ENCODE assay signal across 11 cellular contexts in genomic region chr19:41328818-41329220, GRCh38. TPM values are rescaled to one million over a fixed set of nuclear protein-coding genes. Genes with fewer than 3 reads are reported as not detected.
DNase-seq lines count a peak whose midpoint lies in the region; ATAC-seq, FAIRE-seq and TF ChIP-seq lines count a peak whose summit lies in the region.
"Had no signal": no experiment of that assay in that cellular context is flagged by ENCODE, and none has a peak within 500 bp of the region (broad histone marks: within the 10 kb centered on the region; RNA-seq: fewer than 3 reads in every experiment).

No MANE protein-coding gene starts in this region.

- no peaks in the 10 kb centered on the region for H3K27me3 ChIP-seq in heart left ventricle
- no peaks in the 10 kb centered on the region for H3K27me3 ChIP-seq in keratinocyte (ENCODE audit: control insufficient read depth, extremely low read depth, insufficient read depth, low read length)
- H3K27me3 ChIP-seq in small intestine (ENCODE audit: control insufficient read depth in 2 of 2, insufficient read depth in 2 of 2, low read length in 2 of 2) = no peaks in the 10 kb centered on the region

- peak overlapping the region; percentile 74 for H3K9ac ChIP-seq in keratinocyte (ENCODE audit: control insufficient read depth, extremely low read depth, insufficient read depth, low read length)

- no peak for TF ChIP-seq POLR2A in heart left ventricle (IDR thresholded peaks at IDR 0.05)

- peak overlapping the region; percentile 72 for H3K4me2 ChIP-seq in keratinocyte (ENCODE audit: control insufficient read depth, extremely low read depth, insufficient read depth, low read depth, low read length)

- WGBS in heart left ventricle, 4 donors = 64 to 86% (median 79%) methylated on average over 1 of the region's 1 CpG
- 81% methylated on average over 1 of the region's 1 CpG for WGBS in urinary bladder
- 31 to 60% (median 50%) methylated on average over 1 of the region's 1 CpG for WGBS in small intestine, 3 donors

- dilution Hi-C loops in keratinocyte (cut with MboI; ENCODE audit: extremely low pct_ligation_motif_present, low sequenced_read_pairs) = no loop called here

- H3K9me3 ChIP-seq in heart left ventricle (no peaks in the 10 kb centered on the region), keratinocyte (ENCODE audit: control insufficient read depth, low read depth, low read length) (no peaks in the 10 kb centered on the region), small intestine (ENCODE audit: control insufficient read depth, low read depth) (no peaks in the 10 kb centered on the region)

- intact Hi-C loops in heart left ventricle (cut with DNase I) (loop anchor here in 4 of 10 donors (5.0 to 10.0 kb wide), 3 partner anchors 103 to 236 kb away; no protein-coding TSS in a partner anchor), cardiac septum (cut with DNase I) (loop anchor here (5.0 kb wide), 1 partner anchor 98 kb away; the partner anchor contains the start of gene B3GNT8)

- H3K79me2 ChIP-seq in keratinocyte (ENCODE audit: control insufficient read depth, insufficient read depth, low read length) = peaks cover 2% of the 10 kb centered on the region

- TF ChIP-seq CTCF in heart left ventricle (IDR thresholded peaks at IDR 0.05) = no peak
- no peak for TF ChIP-seq CTCF in keratinocyte (optimal IDR thresholded peaks at IDR 0.05 in 1 of 3, IDR thresholded peaks at IDR 0.05 in 1 of 3, conservative IDR thresholded peaks at IDR 0.05 in 1 of 3; ENCODE audit: extremely low read depth in 1 of 3, insufficient read depth in 2 of 3, low read length in 3 of 3)

- H4K20me1 ChIP-seq in keratinocyte (ENCODE audit: control insufficient read depth, extremely low read depth, insufficient read depth, low read length) = peaks cover 3% of the 10 kb centered on the region

- H3K4me3 ChIP-seq in heart left ventricle (no peak overlapping the region), keratinocyte (ENCODE audit: control insufficient read depth in 2 of 3, extremely low read depth in 1 of 3, insufficient read depth in 2 of 3, low read depth in 1 of 3, low read length in 3 of 3) (no peak overlapping the region), urinary bladder (ENCODE audit: low read depth, low read length) (no peak overlapping the region), small intestine (ENCODE audit: low read depth in 1 of 2, low read length in 2 of 2) (no peak overlapping the region)

- no peak for ATAC-seq in heart left ventricle

- peaks cover 4 to 91% (median 51%) of the 10 kb centered on the region in 12 donors for H3K4me1 ChIP-seq in heart left ventricle
- H3K4me1 ChIP-seq in keratinocyte (ENCODE audit: control insufficient read depth, extremely low read depth, insufficient read depth, low read length) = peaks cover 27% of the 10 kb centered on the region
- no peaks in the 10 kb centered on the region for H3K4me1 ChIP-seq in urinary bladder (ENCODE audit: insufficient read depth)
- peaks cover 0 to 4% of the 10 kb centered on the region in 2 donors for H3K4me1 ChIP-seq in small intestine (ENCODE audit: control insufficient read depth in 2 of 2, insufficient read depth in 1 of 2, low read depth in 1 of 2, low read length in 1 of 2)

- FAIRE-seq in keratinocyte (lab: Jason Lieb, UNC) (no peak), small intestine (lab: Jason Lieb, UNC) (no peak)
- FAIRE-seq: D721Med, frontal cortex had no signal

- H3K9me1 ChIP-seq in keratinocyte (ENCODE audit: control insufficient read depth, extremely low read depth, insufficient read depth, low read length) = no peaks in the 10 kb centered on the region

- peak overlapping the region in 9 of 12 donors; percentile 75 to 95 (median 89) for H3K27ac ChIP-seq in heart left ventricle
- peak overlapping the region; percentile 72 for H3K27ac ChIP-seq in keratinocyte (ENCODE audit: control insufficient read depth, insufficient read depth, low read length)
- H3K27ac ChIP-seq in urinary bladder (ENCODE audit: low read depth) = peak overlapping the region; percentile 25
- peak overlapping the region in 1 of 2 donors; percentile 83 for H3K27ac ChIP-seq in small intestine (ENCODE audit: low read depth in 1 of 2, low read length in 1 of 2)

- no peak overlapping the region for H2AFZ ChIP-seq in keratinocyte (ENCODE audit: control insufficient read depth, low read length)

- H3K36me3 ChIP-seq in heart left ventricle (peaks cover 0 to 53% (median 15%) of the 10 kb centered on the region in 9 donors), keratinocyte (ENCODE audit: control insufficient read depth in 2 of 2, extremely low read depth in 1 of 2, insufficient read depth in 2 of 2, low read length in 2 of 2) (peaks cover 12% of the 10 kb centered on the region in 2 experiments), urinary bladder (ENCODE audit: insufficient read depth) (no peaks in the 10 kb centered on the region), small intestine (ENCODE audit: control insufficient read depth in 2 of 2, insufficient read depth in 2 of 2, low read length in 2 of 2) (peaks cover 0 to 6% of the 10 kb centered on the region in 2 donors)

- no peak for DNase-seq in heart left ventricle
- DNase-seq in cardiac septum (ENCODE audit: low spot score) = no peak
- peak; percentile 67 for DNase-seq in UCSD-AML1 (lab: John Stamatoyannopoulos, UW; ENCODE audit: unreplicated experiment)
- DNase-seq in keratinocyte (ENCODE audit: low read depth, low spot score) = no peak
- DNase-seq in activated CD4-positive, CD25-positive, alpha-beta regulatory T cell (lab: John Stamatoyannopoulos, UW) = no peak
- no peak for DNase-seq in ecto neural progenitor cell (ENCODE audit: low spot score)
- no peak for DNase-seq in small intestine
- DNase-seq: NCI-H1105 had no signal

RNA-seq across cellular contexts. Expression of gene CCDC97, which starts 18.8 kb away (rescaled TPM):
- 10 to 100 TPM; 10.0 to 22.2 (median 14.2) TPM for total RNA-seq in heart left ventricle
- 10 to 100 TPM; 12.8 to 16.0 TPM for polyA plus RNA-seq in heart left ventricle
- 17.0 TPM for total RNA-seq in cardiac septum
- 6.8 to 9.6 TPM (median 9.5 TPM) in 3 replicates for polyA plus RNA-seq in keratinocyte
- 6.2 TPM for polyA plus RNA-seq in keratinocyte (2011; ENCODE audit: low read depth)
- polyA plus RNA-seq in keratinocyte (2011; cell fraction: cytosol; rRNA removed) = 6.1 and 8.4 TPM in 2 replicates
- 13.7 and 17.1 TPM in 2 replicates for polyA plus RNA-seq in keratinocyte (2011; cell fraction: nucleus; rRNA removed)
- 8.5 and 17.6 TPM in 2 replicates for polyA plus RNA-seq in keratinocyte (2012; ENCODE audit: low replicate concordance)
- 9.0 to 34.6 TPM (median 9.3 TPM) in 3 replicates for polyA minus RNA-seq in keratinocyte
- polyA minus RNA-seq in keratinocyte (2011; cell fraction: cytosol; rRNA and poly(A)+ RNA removed) = 7.7 TPM
- 7.8 and 10.6 TPM in 2 replicates for polyA minus RNA-seq in keratinocyte (2011; cell fraction: nucleus; rRNA and poly(A)+ RNA removed)
- 7.2 TPM for total RNA-seq in urinary bladder
- polyA plus RNA-seq in urinary bladder = 18.0 TPM
- 10 to 100 TPM; 11.1 to 18.0 (median 11.6) TPM for polyA plus RNA-seq in small intestine

RNA-seq across cellular contexts. Expression of gene TGFB1, which starts 24.9 kb away (rescaled TPM):
- 10 to 100 TPM in 8 of 9 donors, 1 to 10 TPM in 1; 9.4 to 68.8 (median 13.9) TPM for total RNA-seq in heart left ventricle
- 10 to 100 TPM; 13.4 to 24.0 TPM for polyA plus RNA-seq in heart left ventricle
- 26.4 TPM for total RNA-seq in cardiac septum
- polyA plus RNA-seq in keratinocyte = 4.3 to 11.0 TPM (median 5.8 TPM) in 3 replicates
- polyA plus RNA-seq in keratinocyte (2011; ENCODE audit: low read depth) = 11.2 TPM
- polyA plus RNA-seq in keratinocyte (2011; cell fraction: cytosol; rRNA removed) = 5.6 and 13.6 TPM in 2 replicates
- polyA plus RNA-seq in keratinocyte (2011; cell fraction: nucleus; rRNA removed) = 20.7 and 23.7 TPM in 2 replicates
- 32.2 and 60.1 TPM in 2 replicates for polyA plus RNA-seq in keratinocyte (2012; ENCODE audit: low replicate concordance)
- 7.1 to 54.7 TPM (median 23.9 TPM) in 3 replicates for polyA minus RNA-seq in keratinocyte
- polyA minus RNA-seq in keratinocyte (2011; cell fraction: cytosol; rRNA and poly(A)+ RNA removed) = 38.9 TPM
- polyA minus RNA-seq in keratinocyte (2011; cell fraction: nucleus; rRNA and poly(A)+ RNA removed) = 17.8 and 22.6 TPM in 2 replicates
- 9.2 TPM for total RNA-seq in urinary bladder
- 58.9 TPM for polyA plus RNA-seq in urinary bladder
- polyA plus RNA-seq in small intestine = 10 to 100 TPM in 1 of 3 donors, 1 to 10 TPM in 2; 1.1 to 18.8 (median 7.3) TPM

RNA-seq across cellular contexts. Expression of gene B9D2, which starts 35.1 kb away (rescaled TPM):
- total RNA-seq in heart left ventricle (1 to 10 TPM; 2.0 to 5.1 (median 3.3) TPM), cardiac septum (1.9 TPM), urinary bladder (1.9 TPM)
- polyA plus RNA-seq in heart left ventricle (10 to 100 TPM in 1 of 2 donors, 1 to 10 TPM in 1; 1.9 to 14.6 TPM), keratinocyte (2.8 to 3.4 TPM (median 3.0 TPM) in 3 replicates), urinary bladder (10.0 TPM), small intestine (1 to 10 TPM; 4.7 to 9.8 (median 6.5) TPM)
- 0.59 TPM for polyA plus RNA-seq in keratinocyte (2011; ENCODE audit: low read depth)
- 1.5 and 3.5 TPM in 2 replicates for polyA plus RNA-seq in keratinocyte (2011; cell fraction: cytosol; rRNA removed)
- polyA plus RNA-seq in keratinocyte (2011; cell fraction: nucleus; rRNA removed) = 1.8 and 2.4 TPM in 2 replicates
- polyA plus RNA-seq in keratinocyte (2012; ENCODE audit: low replicate concordance) = 2.8 and 4.8 TPM in 2 replicates
- polyA minus RNA-seq in keratinocyte = 0.76 to 1.8 TPM (median 1.6 TPM) in 3 replicates
- polyA minus RNA-seq in keratinocyte (2011; cell fraction: cytosol; rRNA and poly(A)+ RNA removed) = 6.7 TPM
- polyA minus RNA-seq in keratinocyte (2011; cell fraction: nucleus; rRNA and poly(A)+ RNA removed) = 1.0 and 1.2 TPM in 2 replicates

RNA-seq across cellular contexts. Expression of gene TMEM91, which starts 47.5 kb away (rescaled TPM):
- total RNA-seq in heart left ventricle = 1 to 10 TPM; 1.0 to 5.4 (median 2.5) TPM
- 1 to 10 TPM; 2.5 to 6.7 TPM for polyA plus RNA-seq in heart left ventricle
- total RNA-seq in cardiac septum = 2.9 TPM
- 4.4 to 10.1 TPM (median 6.3 TPM) in 3 replicates for polyA plus RNA-seq in keratinocyte
- polyA plus RNA-seq in keratinocyte (2011; ENCODE audit: low read depth) = 8.3 TPM
- 3.9 and 6.3 TPM in 2 replicates for polyA plus RNA-seq in keratinocyte (2011; cell fraction: cytosol; rRNA removed)
- 12.5 and 16.9 TPM in 2 replicates for polyA plus RNA-seq in keratinocyte (2011; cell fraction: nucleus; rRNA removed)
- polyA plus RNA-seq in keratinocyte (2012; ENCODE audit: low replicate concordance) = 4.4 and 18.2 TPM in 2 replicates
- polyA minus RNA-seq in keratinocyte = 9.1 to 14.5 TPM (median 9.9 TPM) in 3 replicates
- polyA minus RNA-seq in keratinocyte (2011; cell fraction: cytosol; rRNA and poly(A)+ RNA removed) = 8.1 TPM
- polyA minus RNA-seq in keratinocyte (2011; cell fraction: nucleus; rRNA and poly(A)+ RNA removed) = 4.0 and 7.8 TPM in 2 replicates
- total RNA-seq in urinary bladder = 6.6 TPM
- polyA plus RNA-seq in urinary bladder = 36.2 TPM
- polyA plus RNA-seq in small intestine = 1 to 10 TPM; 1.3 to 7.9 (median 2.4) TPM
